ENCODE assay signal across 1 cellular context in genomic region chr17:38729886-38730525, GRCh38.
A peak's percentile ranks its signal among the peaks of the same experiment; 100 is the strongest.
TF ChIP-seq lines count a peak whose summit lies in the region.

A gene with protein sequence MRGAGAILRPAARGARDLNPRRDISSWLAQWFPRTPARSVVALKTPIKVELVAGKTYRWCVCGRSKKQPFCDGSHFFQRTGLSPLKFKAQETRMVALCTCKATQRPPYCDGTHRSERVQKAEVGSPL (plus strand): TSS chr17:38730341. CDS start chr17:38730359, 18 bp downstream.

TF ChIP-seq in H1, 55 proteins besides CTCF, POLR2A, EP300 and RAD21 (continued from another document):
- TF ChIP-seq HDAC2 (IDR thresholded peaks at IDR 0.05; ENCODE audit: borderline replicate concordance in 1 of 2, low read depth in 2 of 2, low read length in 2 of 2) (0 out of 4 replicates have a peak, but pooled peaks of 1 of the 2 experiments have one; percentile 10), SIX5 (IDR thresholded peaks at IDR 0.05; ENCODE audit: low read depth, low read length) (no peak), NRF1 (IDR thresholded peaks at IDR 0.05; ENCODE audit: low read depth, low read length) (no peak), NANOG (IDR thresholded peaks at IDR 0.05; ENCODE audit: insufficient read depth, low read depth, low read length, poor library complexity, severe bottlenecking) (peak; percentile 41), SUZ12 (IDR thresholded peaks at IDR 0.05; ENCODE audit: low read length) (no peak), GABPA (IDR thresholded peaks at IDR 0.05; ENCODE audit: borderline replicate concordance, insufficient read depth, low read length) (peak; percentile 53; the same call in 1 of the 2 replicates)
- TF ChIP-seq, protein P1, sequence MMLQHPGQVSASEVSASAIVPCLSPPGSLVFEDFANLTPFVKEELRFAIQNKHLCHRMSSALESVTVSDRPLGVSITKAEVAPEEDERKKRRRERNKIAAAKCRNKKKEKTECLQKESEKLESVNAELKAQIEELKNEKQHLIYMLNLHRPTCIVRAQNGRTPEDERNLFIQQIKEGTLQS (IDR thresholded peaks at IDR 0.05; ENCODE audit: insufficient read depth, low read depth, low read length): no peak
- TF ChIP-seq, protein P2, sequence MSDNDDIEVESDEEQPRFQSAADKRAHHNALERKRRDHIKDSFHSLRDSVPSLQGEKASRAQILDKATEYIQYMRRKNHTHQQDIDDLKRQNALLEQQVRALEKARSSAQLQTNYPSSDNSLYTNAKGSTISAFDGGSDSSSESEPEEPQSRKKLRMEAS (IDR thresholded peaks at IDR 0.05): no peak
TF ChIP-seq in H1: peak in this region for 8.
